22 cellular contexts compared by ENCODE assay signal in genomic region chr12:124853781-124854636, GRCh38. TPM values are rescaled to one million over a fixed set of nuclear protein-coding genes. Genes with fewer than 3 reads are reported as not detected.
DNase-seq lines count a peak whose midpoint lies in the region; ATAC-seq and TF ChIP-seq lines count a peak whose summit lies in the region.
"Had no signal": no experiment of that assay in that cellular context is flagged by ENCODE, and none has a peak within 500 bp of the region (broad histone marks: within the 10 kb centered on the region; RNA-seq: fewer than 3 reads in every experiment).

No MANE protein-coding gene starts in this region.

- peaks cover 4% of the 10 kb centered on the region for H3K36me3 Mint-ChIP-seq in IgD-negative memory B cell
- peaks cover 11% of the 10 kb centered on the region for H3K36me3 Mint-ChIP-seq in memory B cell
- H3K36me3 Mint-ChIP-seq in progenitor cell of endocrine pancreas (ENCODE audit: insufficient read depth), result no peaks in the 10 kb centered on the region
- H3K36me3 Mint-ChIP-seq: immature natural killer cell had no signal

- H3K27ac Mint-ChIP-seq in IgD-negative memory B cell (peak overlapping the region in 2 of 3 donors; percentile 69 to 92), memory B cell (peak overlapping the region; percentile 51), progenitor cell of endocrine pancreas (no peak overlapping the region)
- H3K27ac Mint-ChIP-seq: immature natural killer cell had no signal

- DNase-seq in caudate nucleus (lab: John Stamatoyannopoulos, UW) (no peak), memory B cell (ENCODE audit: low spot score in 2 of 2) (no peak), SW480 (ENCODE audit: low spot score) (no peak), progenitor cell of endocrine pancreas (ENCODE audit: low spot score, unreplicated experiment) (no peak), hepatic stellate cell (ENCODE audit: low spot score) (no peak)
- DNase-seq: activated gamma-delta T cell, body of pancreas, EL, esophagus squamous epithelium, gastrocnemius medialis, hippocampal formation, immature natural killer cell, left ventricle myocardium superior, MG63, SJCRH30, uterus had no signal

- H3K4me1 Mint-ChIP-seq in IgD-negative memory B cell, result peaks cover 7 to 18% (median 9%) of the 10 kb centered on the region in 3 donors
- H3K4me1 Mint-ChIP-seq in memory B cell, result peaks cover 22% of the 10 kb centered on the region
- peaks cover 15% of the 10 kb centered on the region for H3K4me1 Mint-ChIP-seq in progenitor cell of endocrine pancreas (ENCODE audit: low read depth)

- H3K27me3 Mint-ChIP-seq in IgD-negative memory B cell (no peaks in the 10 kb centered on the region), memory B cell (no peaks in the 10 kb centered on the region), progenitor cell of endocrine pancreas (peaks cover 11% of the 10 kb centered on the region)

- ATAC-seq in memory B cell (ENCODE audit: low read depth), result no peak
- no peak for ATAC-seq in HG03196 (IDR thresholded peaks at IDR 0.05; ENCODE audit: unreplicated experiment)
- ATAC-seq: body of pancreas, gastrocnemius medialis had no signal

- no peaks in the 10 kb centered on the region for H3K9me3 Mint-ChIP-seq in IgD-negative memory B cell
- H3K9me3 Mint-ChIP-seq in memory B cell, result no peaks in the 10 kb centered on the region
- H3K9me3 Mint-ChIP-seq in progenitor cell of endocrine pancreas (ENCODE audit: low read depth), result no peaks in the 10 kb centered on the region
- H3K9me3 Mint-ChIP-seq: immature natural killer cell, nephron had no signal

- H3K4me3 Mint-ChIP-seq in IgD-negative memory B cell (peak overlapping the region in 1 of 4 donors; percentile 25), memory B cell (no peak overlapping the region), progenitor cell of endocrine pancreas (ENCODE audit: low read depth) (no peak overlapping the region)
- H3K4me3 Mint-ChIP-seq: nephron had no signal

- TF ChIP-seq CTCF in 22Rv1 (IDR thresholded peaks at IDR 0.05) (no peak), progenitor cell of endocrine pancreas (IDR thresholded peaks at IDR 0.05; ENCODE audit: unreplicated experiment) (no peak)

- H3K27ac ChIP-seq in 22Rv1 (0 out of 2 replicates have a peak overlapping the region, but pooled peaks have one; percentile 5), caudate nucleus (ENCODE audit: low read depth, low read length) (peak overlapping the region; percentile 81)
- H3K27ac ChIP-seq: body of pancreas, C4-2B, prostate gland, SJCRH30 had no signal

RNA-seq across cellular contexts. Expression of gene SCARB1, which starts 9.7 kb away (rescaled TPM):
- polyA plus RNA-seq in IgD-negative memory B cell, result 23.9 TPM
- total RNA-seq in progenitor cell of endocrine pancreas, result 20.6 and 21.5 TPM in 2 replicates
